In the genomic region with DNA sequence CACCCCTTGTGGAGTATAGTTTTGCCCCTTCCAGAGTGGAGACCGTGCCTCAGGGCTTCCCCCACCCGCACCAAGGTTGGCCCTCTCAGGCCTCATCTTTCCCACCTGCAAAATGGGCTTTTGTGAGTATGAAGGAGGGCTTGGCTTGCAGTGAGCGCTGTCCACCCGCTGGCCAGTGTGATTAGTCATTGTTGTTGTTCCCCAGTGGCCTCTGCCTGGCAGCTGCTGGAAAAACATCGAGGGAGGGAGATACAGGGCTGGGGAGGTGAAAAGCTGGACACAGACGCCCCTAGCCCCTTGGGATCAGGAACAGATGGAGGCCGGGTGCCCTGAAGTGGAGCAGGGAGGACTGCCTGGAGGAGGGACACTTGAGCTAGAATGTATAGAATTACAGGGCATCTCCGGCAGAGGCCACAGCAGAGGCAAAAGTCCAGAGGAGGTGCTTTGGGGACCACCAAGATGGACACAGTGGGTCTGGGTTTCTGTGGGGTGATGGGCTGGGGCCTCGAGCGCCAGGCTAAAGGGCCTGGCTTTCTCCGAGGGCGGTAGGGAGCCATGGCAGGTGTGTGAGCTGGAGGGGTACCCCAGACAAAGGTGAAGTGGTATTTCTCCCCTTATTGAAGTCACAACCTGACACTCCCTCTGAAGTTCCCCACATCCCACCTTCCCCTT, we compare ENCODE assay signal across 10 cellular contexts. TPM values are rescaled to one million over a fixed set of nuclear protein-coding genes. Genes with fewer than 3 reads are reported as not detected.
DNase-seq lines count a peak whose midpoint lies in the region; ATAC-seq and TF ChIP-seq lines count a peak whose summit lies in the region.
"Had no signal": no experiment of that assay in that cellular context is flagged by ENCODE, and none has a peak within 500 bp of the region (broad histone marks: within the 10 kb centered on the region; RNA-seq: fewer than 3 reads in every experiment).

No MANE protein-coding gene starts in this region.

- no peak overlapping the region for H3K4me3 ChIP-seq in brain microvascular endothelial cell (ENCODE audit: low read depth, low read length)
- H3K4me3 ChIP-seq in lower lobe of right lung: no peak overlapping the region

- intact Hi-C loops in lower lobe of right lung (cut with DNase I): no loop called here

- H3K9me3 ChIP-seq in KOPT-K1 (ENCODE audit: insufficient read depth, low read length, poor library complexity, severe bottlenecking) (no peaks in the 10 kb centered on the region), lower lobe of right lung (no peaks in the 10 kb centered on the region)

- H3K4me1 ChIP-seq in lower lobe of right lung: peaks cover 22% of the 10 kb centered on the region

- in situ Hi-C loops in brain microvascular endothelial cell (cut with HindIII; ENCODE audit: low pct_ligation_motif_present, low sequenced_read_pairs): no loop called here

- H3K27ac ChIP-seq in KOPT-K1 (ENCODE audit: low read depth, low read length, poor library complexity, severe bottlenecking) (peak overlapping the region; percentile 75), brain microvascular endothelial cell (no peak overlapping the region), lower lobe of right lung (peak overlapping the region; percentile 78)
- H3K27ac ChIP-seq: C4-2B had no signal

- no peak for TF ChIP-seq CTCF in brain microvascular endothelial cell (IDR thresholded peaks at IDR 0.05; ENCODE audit: low read depth, low read length, missing control alignments)
- no peak for TF ChIP-seq CTCF in lower lobe of right lung (IDR thresholded peaks at IDR 0.05)

- H3K27me3 ChIP-seq in brain microvascular endothelial cell (replicated peaks) (no peaks in the 10 kb centered on the region), lower lobe of right lung (ENCODE audit: low read depth) (no peaks in the 10 kb centered on the region)

- DNase-seq in A172 (ENCODE audit: low spot score) (peak; percentile 57), brain microvascular endothelial cell (peak; percentile 55), lower lobe of right lung (no peak), NCI-H69 (lab: John Stamatoyannopoulos, UW) (no peak), RPMI8226 (no peak)
- DNase-seq: HCEC 1CT had no signal

- peak in 1 of 2 donors; percentile 7 for ATAC-seq in lower lobe of right lung
- no peak for ATAC-seq in HG02763 (IDR thresholded peaks at IDR 0.05; ENCODE audit: unreplicated experiment)
- ATAC-seq in HG03045 (IDR thresholded peaks at IDR 0.05; ENCODE audit: unreplicated experiment): no peak

- H3K36me3 ChIP-seq in KOPT-K1 (ENCODE audit: insufficient read depth, low read length) (no peaks in the 10 kb centered on the region), brain microvascular endothelial cell (replicated peaks) (no peaks in the 10 kb centered on the region), lower lobe of right lung (no peaks in the 10 kb centered on the region)

RNA-seq across cellular contexts. Expression of gene IL12RB1, which starts 3.9 kb away (rescaled TPM):
- total RNA-seq in A172 (2014; rRNA removed; shearing (Covaris generic)): 0.93 TPM in 1 of 2 replicates, not detected in the other
- total RNA-seq in lower lobe of right lung: 14.6 TPM

RNA-seq across cellular contexts. Expression of gene MAST3, which starts 6.9 kb away (rescaled TPM):
- total RNA-seq in A172 (2014; rRNA removed; shearing (Covaris generic)): 2.7 and 3.0 TPM in 2 replicates
- 29.2 TPM for total RNA-seq in lower lobe of right lung

Comparison
In these comparisons a context has a peak if more than half of its experiments do, and no peak if none do; other contexts are left out.
1. DNase-seq: peak in A172 (single experiment) and brain microvascular endothelial cell (single experiment); none in lower lobe of right lung (single experiment), NCI-H69 (single experiment) and RPMI8226 (single experiment).